Comparison of ENCODE assay signal across 13 cellular contexts in genomic region chr22:45526263-45526662, GRCh38. TPM values are rescaled to one million over a fixed set of nuclear protein-coding genes. Genes with fewer than 3 reads are reported as not detected.
A peak's percentile ranks its signal among the peaks of the same experiment; 100 is the strongest.
DNase-seq lines count a peak whose midpoint lies in the region; ATAC-seq and TF ChIP-seq lines count a peak whose summit lies in the region.
"Had no signal": no experiment of that assay in that cellular context is flagged by ENCODE, and none has a peak within 500 bp of the region (broad histone marks: within the 10 kb centered on the region; RNA-seq: fewer than 3 reads in every experiment).

No MANE protein-coding gene starts in this region.

- H3K27ac Mint-ChIP-seq in activated T-helper 2 cell treated with anti-CD3 and anti-CD28 coated beads, Interferon-gamma antibody, Interleukin-2, Interleukin-4, amounts not matched to agents 10 μg/mL and 5 μg/mL and 100 μg/mL, durations not matched to agents 14 hours and 24 hours and 36 hours: no peak overlapping the region

- no peaks in the 10 kb centered on the region for H3K9me3 ChIP-seq in breast epithelium
- H3K9me3 ChIP-seq in thoracic aorta: no peaks in the 10 kb centered on the region
- H3K9me3 ChIP-seq: BLaER1 treated with 17β-estradiol and CSF1 and Interleukin-3, amounts not matched to agents 10 nM and 100 nM had no signal

- H3K9me3 Mint-ChIP-seq in activated T-helper 2 cell treated with anti-CD3 and anti-CD28 coated beads, Interferon-gamma antibody, Interleukin-2, Interleukin-4, amounts not matched to agents 10 μg/mL and 5 μg/mL and 100 μg/mL, durations not matched to agents 14 hours and 24 hours and 36 hours: no peaks in the 10 kb centered on the region

- no peaks in the 10 kb centered on the region for H3K4me1 Mint-ChIP-seq in activated T-helper 2 cell treated with anti-CD3 and anti-CD28 coated beads, Interferon-gamma antibody, Interleukin-2, Interleukin-4, amounts not matched to agents 10 μg/mL and 5 μg/mL and 100 μg/mL, durations not matched to agents 14 hours and 24 hours and 36 hours (ENCODE audit: low read depth)

- intact Hi-C loops in breast epithelium (cut with DNase I; ENCODE audit: low total_unique reads): no loop called here
- intact Hi-C loops in activated T-helper 2 cell treated with anti-CD3 and anti-CD28 coated beads, Interferon-gamma antibody, Interleukin-2, Interleukin-4, amounts not matched to agents 10 μg/mL and 5 μg/mL and 100 μg/mL, durations not matched to agents 14 hours and 24 hours and 36 hours (cut with micrococcal nuclease): no loop called here

- TF ChIP-seq POLR2A in breast epithelium (IDR thresholded peaks at IDR 0.05): no peak

- no peaks in the 10 kb centered on the region for H3K27me3 ChIP-seq in breast epithelium
- H3K27me3 ChIP-seq in thoracic aorta (replicated peaks; ENCODE audit: insufficient read depth): no peaks in the 10 kb centered on the region
- H3K27me3 ChIP-seq: BLaER1 treated with 17β-estradiol and CSF1 and Interleukin-3, amounts not matched to agents 10 nM and 100 nM had no signal

- H3K36me3 ChIP-seq in breast epithelium (no peaks in the 10 kb centered on the region), thoracic aorta (peaks cover 6% of the 10 kb centered on the region)

- H3K4me1 ChIP-seq in breast epithelium (no peaks in the 10 kb centered on the region), thoracic aorta (ENCODE audit: control insufficient read depth in 1 of 2, low read depth in 2 of 2) (peaks cover 12 to 59% of the 10 kb centered on the region in 2 donors)

- H3K4me3 ChIP-seq in breast epithelium (no peak overlapping the region), thoracic aorta (no peak overlapping the region)
- H3K4me3 ChIP-seq: BLaER1 treated with 17β-estradiol and CSF1 and Interleukin-3, amounts not matched to agents 10 nM and 100 nM had no signal

- H3K4me3 Mint-ChIP-seq in activated T-helper 2 cell treated with anti-CD3 and anti-CD28 coated beads, Interferon-gamma antibody, Interleukin-2, Interleukin-4, amounts not matched to agents 10 μg/mL and 5 μg/mL and 100 μg/mL, durations not matched to agents 14 hours and 24 hours and 36 hours (ENCODE audit: low read depth): no peak overlapping the region

- ATAC-seq in omental fat pad (ENCODE audit: low FRiP score) (peak; percentile 17), thoracic aorta (ENCODE audit: insufficient number of reproducible peaks, low FRiP score, low read depth) (no peak), HG03045 (IDR thresholded peaks at IDR 0.05; ENCODE audit: unreplicated experiment) (no peak), HG02623 (IDR thresholded peaks at IDR 0.05; ENCODE audit: unreplicated experiment) (no peak)

- DNase-seq in breast epithelium (ENCODE audit: low spot score in 2 of 2) (no peak), omental fat pad (ENCODE audit: low spot score) (no peak), thoracic aorta (ENCODE audit: low spot score) (no peak), HEK293T (ENCODE audit: extremely low spot score) (no peak)
- DNase-seq in activated T-helper 2 cell treated with anti-CD3 and anti-CD28 coated beads, Interferon-gamma antibody, Interleukin-2, Interleukin-4, amounts not matched to agents 10 μg/mL and 5 μg/mL and 100 μg/mL, durations not matched to agents 14 hours and 24 hours and 36 hours (ENCODE audit: low spot score): no peak
- DNase-seq: DMS153, Karpas-422, NCI-H1930, NCI-H2171 treated with DMSO at 0.1 percent for 48 hours, NCI-H510A had no signal

- no peaks in the 10 kb centered on the region for H3K36me3 Mint-ChIP-seq in activated T-helper 2 cell treated with anti-CD3 and anti-CD28 coated beads, Interferon-gamma antibody, Interleukin-2, Interleukin-4, amounts not matched to agents 10 μg/mL and 5 μg/mL and 100 μg/mL, durations not matched to agents 14 hours and 24 hours and 36 hours (ENCODE audit: low read depth)

- no peaks in the 10 kb centered on the region for H3K27me3 Mint-ChIP-seq in activated T-helper 2 cell treated with anti-CD3 and anti-CD28 coated beads, Interferon-gamma antibody, Interleukin-2, Interleukin-4, amounts not matched to agents 10 μg/mL and 5 μg/mL and 100 μg/mL, durations not matched to agents 14 hours and 24 hours and 36 hours (ENCODE audit: low read depth)

- CTCF ChIA-PET in HEK293T (lab: Yijun Ruan, JAX): interaction anchor here (0.6 to 0.9 kb wide), 2 partner anchors 28 to 34 kb away, joined by 3 read pairs; no protein-coding TSS in a partner anchor

- TF ChIP-seq CTCF in breast epithelium (IDR thresholded peaks at IDR 0.05): no peak
- no peak for TF ChIP-seq CTCF in omental fat pad (IDR thresholded peaks at IDR 0.05)
- no peak for TF ChIP-seq CTCF in thoracic aorta (IDR thresholded peaks at IDR 0.05)

- H3K27ac ChIP-seq in breast epithelium (peak overlapping the region; percentile 61 to 86), thoracic aorta (peak overlapping the region; percentile 55 to 66)
- H3K27ac ChIP-seq: BLaER1 treated with 17β-estradiol and CSF1 and Interleukin-3, amounts not matched to agents 10 nM and 100 nM had no signal

- POLR2A ChIA-PET in HEK293T (lab: Yijun Ruan, JAX): no interaction called here

TF ChIP-seq in HEK293T, 16 proteins besides CTCF, POLR2A, EP300 and RAD21:
- TF ChIP-seq ZNF384 (IDR thresholded peaks at IDR 0.05) (no peak), L3MBTL2 (conservative IDR thresholded peaks at IDR 0.05) (no peak), ARNT (IDR thresholded peaks at IDR 0.05) (no peak), CTBP1 (IDR thresholded peaks at IDR 0.05; ENCODE audit: borderline replicate concordance) (no peak), PKNOX1 (IDR thresholded peaks at IDR 0.05) (no peak), FOXM1 (IDR thresholded peaks at IDR 0.05; ENCODE audit: borderline replicate concordance) (no peak), HDGF (IDR thresholded peaks at IDR 0.05; ENCODE audit: borderline replicate concordance) (no peak), NFRKB (IDR thresholded peaks at IDR 0.05) (no peak), SP1 (IDR thresholded peaks at IDR 0.05) (no peak), SUZ12 (IDR thresholded peaks at IDR 0.05) (no peak)

RNA-seq across cellular contexts. Expression of gene FBLN1, which starts 23.6 kb away (rescaled TPM):
- 100 to 1,000 TPM; 115 to 293 (median 267) TPM for total RNA-seq in breast epithelium
- total RNA-seq in omental fat pad: 100 to 1,000 TPM; 131 to 349 (median 293) TPM
- 100 to 1,000 TPM; 587 to 972 TPM for total RNA-seq in thoracic aorta
- total RNA-seq in activated T-helper 2 cell treated with anti-CD3 and anti-CD28 coated beads, Interferon-gamma antibody, Interleukin-2, Interleukin-4, amounts not matched to agents 10 μg/mL and 5 μg/mL and 100 μg/mL, durations not matched to agents 14 hours and 24 hours and 36 hours: not detected in 2 replicates

Comparison
In these comparisons a context has a peak if more than half of its experiments do, and no peak if none do; other contexts are left out.
1. RNA of gene FBLN1, which starts 23.6 kb away (total RNA-seq): 587 to 972 TPM in thoracic aorta, 131 to 349 TPM in omental fat pad and 115 to 293 TPM in breast epithelium; not detected in activated T-helper 2 cell treated with anti-CD3 and anti-CD28 coated beads, Interferon-gamma antibody, Interleukin-2, Interleukin-4, amounts not matched to agents 10 μg/mL and 5 μg/mL and 100 μg/mL, durations not matched to agents 14 hours and 24 hours and 36 hours; every median in the first group is over 100 times any median in the second.